In the genomic region with DNA sequence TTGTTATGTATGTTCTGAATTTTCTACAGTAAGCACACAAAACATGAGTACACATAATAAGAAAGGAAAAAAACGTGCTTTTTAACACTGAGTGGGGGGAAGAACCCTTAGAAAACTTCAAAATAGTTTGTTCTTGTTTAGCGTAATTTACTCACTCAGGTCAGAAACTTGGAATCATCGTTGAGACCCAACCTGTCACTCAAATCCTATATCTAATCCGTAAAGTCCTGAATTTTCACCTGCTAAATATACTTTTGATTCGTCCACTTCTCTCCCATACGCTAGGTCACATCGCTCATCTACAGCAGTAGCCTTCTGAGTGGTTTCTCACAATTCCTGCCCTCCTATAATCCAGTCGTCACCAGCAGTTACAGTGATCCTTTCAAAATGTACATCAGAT, we compare ENCODE assay signal across 8 cellular contexts. TPM values are rescaled to one million over a fixed set of nuclear protein-coding genes. Genes with fewer than 3 reads are reported as not detected.
DNase-seq lines count a peak whose midpoint lies in the region; ATAC-seq and TF ChIP-seq lines count a peak whose summit lies in the region.

No MANE protein-coding gene starts in this region.

- no peaks in the 10 kb centered on the region for H3K4me1 ChIP-seq in iPS-15b (ENCODE audit: control insufficient read depth, insufficient read depth, low read length)

- peaks cover 23% of the 10 kb centered on the region for H3K27me3 ChIP-seq in iPS-15b (ENCODE audit: control insufficient read depth, insufficient read depth, low read length)

- peaks cover 6% of the 10 kb centered on the region for H3K4me1 Mint-ChIP-seq in WTC11
- peaks cover 18% of the 10 kb centered on the region for H3K4me1 Mint-ChIP-seq in stimulated activated naive CD8-positive, alpha-beta T cell treated with anti-CD3 and anti-CD28 coated beads, Interleukin-15, amount 100 ng/mL, for 72 hours

- no peak overlapping the region; the same call in 1 of the 2 replicates for H3K27ac Mint-ChIP-seq in WTC11
- peak overlapping the region; percentile 89 to 92 for H3K27ac Mint-ChIP-seq in stimulated activated naive CD8-positive, alpha-beta T cell treated with anti-CD3 and anti-CD28 coated beads, Interleukin-15, amount 100 ng/mL, for 72 hours

- POLR2A ChIA-PET in HEK293T (lab: Yijun Ruan, JAX), result interaction anchor here (0.6 to 1.7 kb wide), 8 partner anchors 17 to 503 kb away, joined by 3 to 7 read pairs (median 4); a partner anchor contains a TSS
- POLR2A ChIA-PET in WTC11 (lab: Charles Lee), result no interaction called here

- peaks cover 3% of the 10 kb centered on the region for H3K36me3 ChIP-seq in iPS-15b (ENCODE audit: control insufficient read depth, insufficient read depth, low read length)

- DNase-seq in HEK293T (ENCODE audit: extremely low spot score), result no peak
- DNase-seq in WTC11 (ENCODE audit: low spot score), result no peak
- no peak for DNase-seq in stimulated activated naive CD8-positive, alpha-beta T cell treated with anti-CD3 and anti-CD28 coated beads, Interleukin-15, amount 100 ng/mL, for 72 hours
- DNase-seq in UCSD-AML1 (lab: John Stamatoyannopoulos, UW; ENCODE audit: unreplicated experiment), result no peak
- DNase-seq in COLO829 (ENCODE audit: low spot score), result no peak
- DNase-seq in NCI-H2107 (lab: John Stamatoyannopoulos, UW), result no peak
- no peak for DNase-seq in stimulated activated CD4-positive, alpha-beta T cell treated with anti-CD3 and anti-CD28 coated beads, Interleukin-15, amount 100 ng/mL, for 24 hours

- CTCF ChIA-PET in HEK293T (lab: Yijun Ruan, JAX), result no interaction called here
- CTCF ChIA-PET in WTC11 (lab: Charles Lee), result interaction anchor here (1.0 to 1.6 kb wide), 4 partner anchors 11 to 384 kb away, joined by 3 to 11 read pairs (median 6); no protein-coding TSS in a partner anchor

- peaks cover 26% of the 10 kb centered on the region for H3K36me3 Mint-ChIP-seq in WTC11

- peaks cover 13% of the 10 kb centered on the region for H3K9me3 Mint-ChIP-seq in WTC11
- peaks cover 5 to 9% of the 10 kb centered on the region in 2 donors for H3K9me3 Mint-ChIP-seq in stimulated activated naive CD8-positive, alpha-beta T cell treated with anti-CD3 and anti-CD28 coated beads, Interleukin-15, amount 100 ng/mL, for 72 hours

- H3K9me3 ChIP-seq in iPS-15b (ENCODE audit: control insufficient read depth, insufficient read depth, low read length), result no peaks in the 10 kb centered on the region

- H3K4me3 ChIP-seq in iPS-15b (ENCODE audit: low read depth, low read length), result peak overlapping the region; percentile 93

- ATAC-seq in WTC11, result no peak
- ATAC-seq in stimulated activated naive CD8-positive, alpha-beta T cell treated with anti-CD3 and anti-CD28 coated beads, Interleukin-15, amount 100 ng/mL, for 72 hours, result no peak

- H3K27me3 Mint-ChIP-seq in WTC11 (ENCODE audit: low read depth), result peaks cover 41% of the 10 kb centered on the region
- no peaks in the 10 kb centered on the region for H3K27me3 Mint-ChIP-seq in stimulated activated naive CD8-positive, alpha-beta T cell treated with anti-CD3 and anti-CD28 coated beads, Interleukin-15, amount 100 ng/mL, for 72 hours

- peak overlapping the region; percentile 82 for H3K9ac ChIP-seq in iPS-15b (ENCODE audit: low read depth, low read length)

- no peak for TF ChIP-seq CTCF in WTC11 (IDR thresholded peaks at IDR 0.05)

- peak overlapping the region; percentile 99 for H3K4me3 Mint-ChIP-seq in WTC11
- peak overlapping the region; percentile 92 for H3K4me3 Mint-ChIP-seq in stimulated activated naive CD8-positive, alpha-beta T cell treated with anti-CD3 and anti-CD28 coated beads, Interleukin-15, amount 100 ng/mL, for 72 hours

TF ChIP-seq in HEK293T, 16 proteins besides CTCF, POLR2A, EP300 and RAD21:
- TF ChIP-seq L3MBTL2 (conservative IDR thresholded peaks at IDR 0.05) (no peak), CTBP1 (IDR thresholded peaks at IDR 0.05; ENCODE audit: borderline replicate concordance) (no peak), FOXM1 (IDR thresholded peaks at IDR 0.05; ENCODE audit: borderline replicate concordance) (no peak)
- TF ChIP-seq, protein P1, sequence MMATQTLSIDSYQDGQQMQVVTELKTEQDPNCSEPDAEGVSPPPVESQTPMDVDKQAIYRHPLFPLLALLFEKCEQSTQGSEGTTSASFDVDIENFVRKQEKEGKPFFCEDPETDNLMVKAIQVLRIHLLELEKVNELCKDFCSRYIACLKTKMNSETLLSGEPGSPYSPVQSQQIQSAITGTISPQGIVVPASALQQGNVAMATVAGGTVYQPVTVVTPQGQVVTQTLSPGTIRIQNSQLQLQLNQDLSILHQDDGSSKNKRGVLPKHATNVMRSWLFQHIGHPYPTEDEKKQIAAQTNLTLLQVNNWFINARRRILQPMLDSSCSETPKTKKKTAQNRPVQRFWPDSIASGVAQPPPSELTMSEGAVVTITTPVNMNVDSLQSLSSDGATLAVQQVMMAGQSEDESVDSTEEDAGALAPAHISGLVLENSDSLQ (IDR thresholded peaks at IDR 0.05), result peak; percentile 74

TF ChIP-seq in WTC11, 78 proteins besides CTCF, POLR2A, EP300 and RAD21:
- TF ChIP-seq MYBL2 (CRISPR knock-in tag; IDR thresholded peaks at IDR 0.05), result no peak
- TF ChIP-seq ZBTB21 (CRISPR knock-in tag; IDR thresholded peaks at IDR 0.05; ENCODE audit: borderline replicate concordance), result no peak
TF ChIP-seq in WTC11: peak in this region for 0.

RNA-seq across cellular contexts. Expression of a gene that starts 0.8 kb away (rescaled TPM):
- 27.3 to 30.6 TPM (median 29.8 TPM) in 3 replicates for total RNA-seq in WTC11 (2021)

RNA-seq across cellular contexts. Expression of a gene that starts 43.5 kb away (rescaled TPM):
- 14.6 to 16.8 TPM (median 15.1 TPM) in 3 replicates for total RNA-seq in WTC11 (2021)

RNA-seq across cellular contexts. Expression of a gene that starts 47.6 kb away (rescaled TPM):
- total RNA-seq in WTC11 (2021), result 0.21 to 0.39 TPM (median 0.37 TPM) in 3 replicates
